Comparison of ENCODE assay signal across 9 cellular contexts in genomic region chr4:173121044-173121685, GRCh38. TPM values are rescaled to one million over a fixed set of nuclear protein-coding genes. Genes with fewer than 3 reads are reported as not detected.
DNase-seq lines count a peak whose midpoint lies in the region; ATAC-seq and TF ChIP-seq lines count a peak whose summit lies in the region.
"Had no signal": no experiment of that assay in that cellular context is flagged by ENCODE, and none has a peak within 500 bp of the region (broad histone marks: within the 10 kb centered on the region; RNA-seq: fewer than 3 reads in every experiment).

No MANE protein-coding gene starts in this region.

- H3K27ac Mint-ChIP-seq in naive thymus-derived CD4-positive, alpha-beta T cell: peak overlapping the region in 1 of 9 donors; percentile 27
- no peak overlapping the region for H3K27ac Mint-ChIP-seq in CD8-positive, alpha-beta T cell
- H3K27ac Mint-ChIP-seq in activated CD8-positive, alpha-beta memory T cell treated with anti-CD3 and anti-CD28 coated beads, Interleukin-2, amount 10 ng/mL, durations not matched to agents 7 days and 5 days: no peak overlapping the region

- no peak overlapping the region for H3K4me3 Mint-ChIP-seq in naive thymus-derived CD4-positive, alpha-beta T cell
- no peak overlapping the region for H3K4me3 Mint-ChIP-seq in CD8-positive, alpha-beta T cell
- H3K4me3 Mint-ChIP-seq in activated CD8-positive, alpha-beta memory T cell treated with anti-CD3 and anti-CD28 coated beads, Interleukin-2, amount 10 ng/mL, durations not matched to agents 7 days and 5 days: no peak overlapping the region

- in situ Hi-C loops in GM13977 (cut with MboI; ENCODE audit: low pct_unique_long_range_greater_than_20kb, low sequenced_read_pairs, unreplicated experiment): no loop called here

- peaks cover 0 to 8% (median 4%) of the 10 kb centered on the region in 7 donors for H3K4me1 Mint-ChIP-seq in naive thymus-derived CD4-positive, alpha-beta T cell
- H3K4me1 Mint-ChIP-seq in CD8-positive, alpha-beta T cell (ENCODE audit: low read depth): peaks cover 5% of the 10 kb centered on the region
- peaks cover 2% of the 10 kb centered on the region for H3K4me1 Mint-ChIP-seq in activated CD8-positive, alpha-beta memory T cell treated with anti-CD3 and anti-CD28 coated beads, Interleukin-2, amount 10 ng/mL, durations not matched to agents 7 days and 5 days

- POLR2A ChIA-PET in naive thymus-derived CD4-positive, alpha-beta T cell (lab: Charles Lee): no interaction called here
- POLR2A ChIA-PET in CD8-positive, alpha-beta T cell (lab: Charles Lee): no interaction called here

- no peaks in the 10 kb centered on the region for H3K4me1 ChIP-seq in naive thymus-derived CD4-positive, alpha-beta T cell (ENCODE audit: control insufficient read depth in 2 of 2, insufficient read depth in 2 of 2, low read length in 2 of 2)
- no peaks in the 10 kb centered on the region for H3K4me1 ChIP-seq in CD8-positive, alpha-beta T cell (ENCODE audit: insufficient read depth, low read length)

- no peaks in the 10 kb centered on the region for H3K27me3 ChIP-seq in naive thymus-derived CD4-positive, alpha-beta T cell (ENCODE audit: control insufficient read depth in 2 of 2, insufficient read depth in 2 of 2, low read length in 2 of 2)
- H3K27me3 ChIP-seq in CD8-positive, alpha-beta T cell (ENCODE audit: insufficient read depth, low read length): no peaks in the 10 kb centered on the region

- DNase-seq in GM13977 (ENCODE audit: low spot score) (peak; percentile 4), amniotic epithelial cell (ENCODE audit: low read depth) (peak; percentile 66)
- DNase-seq in naive thymus-derived CD4-positive, alpha-beta T cell: no peak
- DNase-seq in CD8-positive, alpha-beta T cell: no peak
- no peak for DNase-seq in activated effector memory CD4-positive, alpha-beta T cell treated with anti-CD3 and anti-CD28 coated beads, Interleukin-2, amount 50 U/mL, for 16 hours
- DNase-seq in activated CD8-positive, alpha-beta memory T cell treated with anti-CD3 and anti-CD28 coated beads, Interleukin-2, amount 10 ng/mL, durations not matched to agents 7 days and 5 days: no peak
- DNase-seq: left cardiac atrium had no signal

- peaks cover 0 to 6% (median 0%) of the 10 kb centered on the region in 5 donors for H3K36me3 Mint-ChIP-seq in naive thymus-derived CD4-positive, alpha-beta T cell
- no peaks in the 10 kb centered on the region for H3K36me3 Mint-ChIP-seq in CD8-positive, alpha-beta T cell
- H3K36me3 Mint-ChIP-seq in activated CD8-positive, alpha-beta memory T cell treated with anti-CD3 and anti-CD28 coated beads, Interleukin-2, amount 10 ng/mL, durations not matched to agents 7 days and 5 days: no peaks in the 10 kb centered on the region

- intact Hi-C loops in naive thymus-derived CD4-positive, alpha-beta T cell (cut with micrococcal nuclease): no loop called here
- intact Hi-C loops in CD8-positive, alpha-beta T cell (cut with DNase I, micrococcal nuclease): no loop called here

- peaks cover 0 to 7% (median 0%) of the 10 kb centered on the region in 11 donors for H3K9me3 Mint-ChIP-seq in naive thymus-derived CD4-positive, alpha-beta T cell
- peaks cover 3% of the 10 kb centered on the region for H3K9me3 Mint-ChIP-seq in CD8-positive, alpha-beta T cell
- H3K9me3 Mint-ChIP-seq in activated CD8-positive, alpha-beta memory T cell treated with anti-CD3 and anti-CD28 coated beads, Interleukin-2, amount 10 ng/mL, durations not matched to agents 7 days and 5 days (ENCODE audit: low read depth): no peaks in the 10 kb centered on the region

- no peak for TF ChIP-seq CTCF in GM13977 (IDR thresholded peaks at IDR 0.05; ENCODE audit: extremely low read depth, insufficient read depth, missing control alignments)
- no peak for TF ChIP-seq CTCF in CD8-positive, alpha-beta T cell (IDR thresholded peaks at IDR 0.05)

- no peaks in the 10 kb centered on the region for H3K9me3 ChIP-seq in naive thymus-derived CD4-positive, alpha-beta T cell (ENCODE audit: control insufficient read depth in 2 of 3, low read length in 3 of 3)
- H3K9me3 ChIP-seq in CD8-positive, alpha-beta T cell (ENCODE audit: low read length): no peaks in the 10 kb centered on the region

- H3K27me3 Mint-ChIP-seq in naive thymus-derived CD4-positive, alpha-beta T cell: peaks cover 0 to 3% (median 0%) of the 10 kb centered on the region in 5 donors
- no peaks in the 10 kb centered on the region for H3K27me3 Mint-ChIP-seq in CD8-positive, alpha-beta T cell (ENCODE audit: low read depth)
- H3K27me3 Mint-ChIP-seq in activated CD8-positive, alpha-beta memory T cell treated with anti-CD3 and anti-CD28 coated beads, Interleukin-2, amount 10 ng/mL, durations not matched to agents 7 days and 5 days: peaks cover 4% of the 10 kb centered on the region

- no peak overlapping the region for H3K4me3 ChIP-seq in naive thymus-derived CD4-positive, alpha-beta T cell (ENCODE audit: low read length)
- no peak overlapping the region for H3K4me3 ChIP-seq in CD8-positive, alpha-beta T cell (ENCODE audit: low read depth, low read length)

- H3K27ac ChIP-seq in naive thymus-derived CD4-positive, alpha-beta T cell (ENCODE audit: low read depth, low read length): no peak overlapping the region
- no peak overlapping the region for H3K27ac ChIP-seq in CD8-positive, alpha-beta T cell (ENCODE audit: low read depth, low read length)

- CTCF ChIA-PET in naive thymus-derived CD4-positive, alpha-beta T cell (lab: Charles Lee): no interaction called here
- CTCF ChIA-PET in CD8-positive, alpha-beta T cell (lab: Charles Lee): interaction anchor here (1.1 kb wide), 1 partner anchor 107 kb away, joined by 3 read pairs; no protein-coding TSS in a partner anchor
- CTCF ChIA-PET in activated CD8-positive, alpha-beta memory T cell treated with anti-CD3 and anti-CD28 coated beads, Interleukin-2, amount 10 ng/mL, durations not matched to agents 7 days and 5 days (lab: Charles Lee): no interaction called here

- ATAC-seq in GM21447 (IDR thresholded peaks at IDR 0.05; ENCODE audit: unreplicated experiment) (peak; percentile 99), HG03565 (IDR thresholded peaks at IDR 0.05; ENCODE audit: unreplicated experiment) (peak; percentile 92)
- ATAC-seq in naive thymus-derived CD4-positive, alpha-beta T cell: peak; percentile 27
- no peak for ATAC-seq in CD8-positive, alpha-beta T cell
- no peak for ATAC-seq in activated CD8-positive, alpha-beta memory T cell treated with anti-CD3 and anti-CD28 coated beads, Interleukin-2, amount 10 ng/mL, durations not matched to agents 7 days and 5 days

- H3K36me3 ChIP-seq in naive thymus-derived CD4-positive, alpha-beta T cell (ENCODE audit: control insufficient read depth in 2 of 3, insufficient read depth in 3 of 3, low read length in 3 of 3): no peaks in the 10 kb centered on the region
- H3K36me3 ChIP-seq in CD8-positive, alpha-beta T cell (ENCODE audit: insufficient read depth, low read length): no peaks in the 10 kb centered on the region

RNA-seq across cellular contexts. Expression of gene GALNT7, which starts 47.4 kb away (rescaled TPM):
- 10 to 100 TPM; 10.2 to 24.1 (median 21.2) TPM for total RNA-seq in naive thymus-derived CD4-positive, alpha-beta T cell
- 1 to 10 TPM; 8.3 to 9.4 TPM for polyA plus RNA-seq in naive thymus-derived CD4-positive, alpha-beta T cell
- 1 to 10 TPM; 4.4 to 7.3 TPM for total RNA-seq in CD8-positive, alpha-beta T cell
- 10 to 100 TPM; 16.8 to 17.8 TPM for total RNA-seq in activated CD8-positive, alpha-beta memory T cell treated with anti-CD3 and anti-CD28 coated beads, Interleukin-2, amount 10 ng/mL, durations not matched to agents 7 days and 5 days

Comparison
In these comparisons a context has a peak if more than half of its experiments do, and no peak if none do; other contexts are left out.
1. DNase-seq: peak in GM13977 (single experiment) and amniotic epithelial cell (single experiment); none in naive thymus-derived CD4-positive, alpha-beta T cell (0 of 9), CD8-positive, alpha-beta T cell (0 of 7), activated effector memory CD4-positive, alpha-beta T cell treated with anti-CD3 and anti-CD28 coated beads, Interleukin-2, amount 50 U/mL, for 16 hours (single experiment) and activated CD8-positive, alpha-beta memory T cell treated with anti-CD3 and anti-CD28 coated beads, Interleukin-2, amount 10 ng/mL, durations not matched to agents 7 days and 5 days (single experiment).
2. ATAC-seq: peak in GM21447 (single experiment), HG03565 (single experiment) and naive thymus-derived CD4-positive, alpha-beta T cell (single experiment); none in CD8-positive, alpha-beta T cell (single experiment) and activated CD8-positive, alpha-beta memory T cell treated with anti-CD3 and anti-CD28 coated beads, Interleukin-2, amount 10 ng/mL, durations not matched to agents 7 days and 5 days (single experiment).